In the genomic region with DNA sequence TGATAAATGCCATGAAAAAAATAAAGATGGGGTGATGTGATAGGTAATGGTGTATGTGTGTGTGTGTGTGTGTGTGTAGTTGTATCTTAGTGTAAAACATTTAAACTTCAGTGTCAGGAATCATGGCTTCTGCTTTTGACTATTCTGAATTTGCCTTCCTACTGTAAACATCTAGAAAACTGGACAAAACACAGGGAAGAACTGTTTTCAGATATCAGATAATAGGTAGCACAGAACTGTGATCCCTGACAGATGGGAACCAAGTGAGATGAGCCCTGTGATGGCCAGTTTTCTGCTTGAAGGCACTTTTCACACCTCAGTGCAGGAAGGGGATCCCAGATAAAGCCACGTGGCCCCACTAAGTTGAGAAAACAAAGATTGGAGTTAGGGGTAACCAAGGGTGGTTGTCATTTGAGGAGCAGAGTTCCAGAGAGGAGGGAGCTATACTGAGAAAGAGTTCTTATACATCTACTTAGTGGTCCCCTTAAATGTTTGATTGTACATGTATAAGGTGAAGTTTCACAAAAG, we compare ENCODE assay signal across 1 cellular context.
A peak's percentile ranks its signal among the peaks of the same experiment; 100 is the strongest.
TF ChIP-seq lines count a peak whose summit lies in the region.

No MANE protein-coding gene starts in this region.

TF ChIP-seq in K562, 482 proteins besides CTCF, POLR2A, EP300 and RAD21:
- TF ChIP-seq SRSF7 (optimal IDR thresholded peaks at IDR 0.05; ENCODE audit: low read depth, low read length), result no peak
- no peak for TF ChIP-seq NR2F6 (CRISPR knock-in tag; IDR thresholded peaks at IDR 0.05)
- TF ChIP-seq TCF3 (CRISPR knock-in tag; IDR thresholded peaks at IDR 0.05), result no peak
- no peak for TF ChIP-seq FOXJ3 (CRISPR knock-in tag; IDR thresholded peaks at IDR 0.05)
- peak; percentile 61 for TF ChIP-seq MGA (IDR thresholded peaks at IDR 0.05)
- TF ChIP-seq ADNP (tag; IDR thresholded peaks at IDR 0.05), result no peak
- TF ChIP-seq, protein P1, sequence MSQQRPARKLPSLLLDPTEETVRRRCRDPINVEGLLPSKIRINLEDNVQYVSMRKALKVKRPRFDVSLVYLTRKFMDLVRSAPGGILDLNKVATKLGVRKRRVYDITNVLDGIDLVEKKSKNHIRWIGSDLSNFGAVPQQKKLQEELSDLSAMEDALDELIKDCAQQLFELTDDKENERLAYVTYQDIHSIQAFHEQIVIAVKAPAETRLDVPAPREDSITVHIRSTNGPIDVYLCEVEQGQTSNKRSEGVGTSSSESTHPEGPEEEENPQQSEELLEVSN (IDR thresholded peaks at IDR 0.05; ENCODE audit: borderline replicate concordance in 1 of 2, extremely low read depth in 1 of 2, insufficient read depth in 1 of 2, insufficient read length in 1 of 2, low read depth in 1 of 2, low read length in 1 of 2, poor library complexity in 1 of 2, severe bottlenecking in 1 of 2), result peak; percentile 56 to 70
- peak; percentile 76 for TF ChIP-seq L3MBTL2 (IDR thresholded peaks at IDR 0.05)
- peak; percentile 73; the same call in 1 of the 2 replicates for TF ChIP-seq LARP7 (IDR thresholded peaks at IDR 0.05)
- no peak for TF ChIP-seq KAT2B (IDR thresholded peaks at IDR 0.05; ENCODE audit: low read depth, low read length)
- no peak for TF ChIP-seq TAF9B (IDR thresholded peaks at IDR 0.05; ENCODE audit: partially characterized antibody)
- TF ChIP-seq ZNF583 (CRISPR knock-in tag; IDR thresholded peaks at IDR 0.05), result no peak
- TF ChIP-seq NFIX (CRISPR knock-in tag; IDR thresholded peaks at IDR 0.05; ENCODE audit: low read depth), result no peak
- TF ChIP-seq, protein P2, sequence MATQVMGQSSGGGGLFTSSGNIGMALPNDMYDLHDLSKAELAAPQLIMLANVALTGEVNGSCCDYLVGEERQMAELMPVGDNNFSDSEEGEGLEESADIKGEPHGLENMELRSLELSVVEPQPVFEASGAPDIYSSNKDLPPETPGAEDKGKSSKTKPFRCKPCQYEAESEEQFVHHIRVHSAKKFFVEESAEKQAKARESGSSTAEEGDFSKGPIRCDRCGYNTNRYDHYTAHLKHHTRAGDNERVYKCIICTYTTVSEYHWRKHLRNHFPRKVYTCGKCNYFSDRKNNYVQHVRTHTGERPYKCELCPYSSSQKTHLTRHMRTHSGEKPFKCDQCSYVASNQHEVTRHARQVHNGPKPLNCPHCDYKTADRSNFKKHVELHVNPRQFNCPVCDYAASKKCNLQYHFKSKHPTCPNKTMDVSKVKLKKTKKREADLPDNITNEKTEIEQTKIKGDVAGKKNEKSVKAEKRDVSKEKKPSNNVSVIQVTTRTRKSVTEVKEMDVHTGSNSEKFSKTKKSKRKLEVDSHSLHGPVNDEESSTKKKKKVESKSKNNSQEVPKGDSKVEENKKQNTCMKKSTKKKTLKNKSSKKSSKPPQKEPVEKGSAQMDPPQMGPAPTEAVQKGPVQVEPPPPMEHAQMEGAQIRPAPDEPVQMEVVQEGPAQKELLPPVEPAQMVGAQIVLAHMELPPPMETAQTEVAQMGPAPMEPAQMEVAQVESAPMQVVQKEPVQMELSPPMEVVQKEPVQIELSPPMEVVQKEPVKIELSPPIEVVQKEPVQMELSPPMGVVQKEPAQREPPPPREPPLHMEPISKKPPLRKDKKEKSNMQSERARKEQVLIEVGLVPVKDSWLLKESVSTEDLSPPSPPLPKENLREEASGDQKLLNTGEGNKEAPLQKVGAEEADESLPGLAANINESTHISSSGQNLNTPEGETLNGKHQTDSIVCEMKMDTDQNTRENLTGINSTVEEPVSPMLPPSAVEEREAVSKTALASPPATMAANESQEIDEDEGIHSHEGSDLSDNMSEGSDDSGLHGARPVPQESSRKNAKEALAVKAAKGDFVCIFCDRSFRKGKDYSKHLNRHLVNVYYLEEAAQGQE (CRISPR knock-in tag; IDR thresholded peaks at IDR 0.05; ENCODE audit: low read depth), result no peak
- no peak for TF ChIP-seq ZBTB8A (IDR thresholded peaks at IDR 0.05; ENCODE audit: partially characterized antibody)
- no peak for TF ChIP-seq RBM34 (IDR thresholded peaks at IDR 0.05; ENCODE audit: borderline replicate concordance, insufficient read depth, low read length)
- TF ChIP-seq MNT (conservative IDR thresholded peaks at IDR 0.05), result peak; percentile 40 to 48; a peak in 2 of 4 replicates
TF ChIP-seq in K562: peak in this region for 5.
